In genomic region chr16:23836078-23836403, GRCh38 we compare ENCODE assay signal across 8 cellular contexts. TPM values are rescaled to one million over a fixed set of nuclear protein-coding genes. Genes with fewer than 3 reads are reported as not detected.
A peak's percentile ranks its signal among the peaks of the same experiment; 100 is the strongest.
DNase-seq lines count a peak whose midpoint lies in the region; ATAC-seq, FAIRE-seq and TF ChIP-seq lines count a peak whose summit lies in the region.

No MANE protein-coding gene starts in this region.

- H3K9me3 Mint-ChIP-seq in activated naive CD8-positive, alpha-beta T cell treated with anti-CD3 and anti-CD28 coated beads for 36 hours = peaks cover 1% of the 10 kb centered on the region

- H3K4me3 Mint-ChIP-seq in activated naive CD8-positive, alpha-beta T cell treated with anti-CD3 and anti-CD28 coated beads for 36 hours = peak overlapping the region; percentile 94

- no peak for TF ChIP-seq CTCF in neutrophil (IDR thresholded peaks at IDR 0.05)
- no peak for TF ChIP-seq CTCF in D721Med (IDR thresholded peaks at IDR 0.05; ENCODE audit: insufficient read depth, missing control alignments)

- peak overlapping the region; percentile 88 to 97 for H3K4me3 ChIP-seq in neutrophil (ENCODE audit: low read depth in 1 of 2, low read length in 1 of 2)

- H3K36me3 ChIP-seq in neutrophil = peaks cover 12% of the 10 kb centered on the region

- peak overlapping the region; percentile 96 for H3K27ac ChIP-seq in neutrophil

- peaks cover 55% of the 10 kb centered on the region for H3K4me1 Mint-ChIP-seq in activated naive CD8-positive, alpha-beta T cell treated with anti-CD3 and anti-CD28 coated beads for 36 hours

- ATAC-seq in GM18519 (IDR thresholded peaks at IDR 0.05; ENCODE audit: low FRiP score, unreplicated experiment) (peak; percentile 15), HG02885 (IDR thresholded peaks at IDR 0.05; ENCODE audit: poor library complexity, unreplicated experiment) (peak; percentile 30), GM21737 (IDR thresholded peaks at IDR 0.05; ENCODE audit: unreplicated experiment) (no peak), HG02642 (IDR thresholded peaks at IDR 0.05; ENCODE audit: poor library complexity, unreplicated experiment) (no peak)

- no peak for DNase-seq in activated naive CD8-positive, alpha-beta T cell treated with anti-CD3 and anti-CD28 coated beads for 36 hours
- no peak for DNase-seq in D721Med (ENCODE audit: insufficient read length, low spot score)
- no peak for DNase-seq in stimulated activated CD4-positive, alpha-beta T cell treated with anti-CD3 and anti-CD28 coated beads, Interleukin-4, amount 100 ng/mL, for 24 hours

- H3K27me3 Mint-ChIP-seq in activated naive CD8-positive, alpha-beta T cell treated with anti-CD3 and anti-CD28 coated beads for 36 hours = no peaks in the 10 kb centered on the region

- peaks cover 35% of the 10 kb centered on the region for H3K36me3 Mint-ChIP-seq in activated naive CD8-positive, alpha-beta T cell treated with anti-CD3 and anti-CD28 coated beads for 36 hours

- FAIRE-seq in D721Med (lab: Jason Lieb, UNC) = no peak

- H3K27me3 ChIP-seq in neutrophil = no peaks in the 10 kb centered on the region

- no peaks in the 10 kb centered on the region for H3K9me3 ChIP-seq in neutrophil

- peaks cover 44 to 51% of the 10 kb centered on the region in 2 experiments for H3K4me1 ChIP-seq in neutrophil (ENCODE audit: control insufficient read depth in 1 of 2, insufficient read depth in 1 of 2, low read depth in 1 of 2, low read length in 1 of 2)

- H3K27ac Mint-ChIP-seq in activated naive CD8-positive, alpha-beta T cell treated with anti-CD3 and anti-CD28 coated beads for 36 hours = no peak overlapping the region

RNA-seq across cellular contexts. Expression of gene PRKCB, which starts 0.3 kb away (rescaled TPM):
- 10 to 100 TPM; 75.8 to 82.6 TPM for total RNA-seq in activated naive CD8-positive, alpha-beta T cell treated with anti-CD3 and anti-CD28 coated beads for 36 hours

Comparison
In these comparisons a context has a peak if more than half of its experiments do, and no peak if none do; other contexts are left out.
1. ATAC-seq: peak in GM18519 (single experiment) and HG02885 (single experiment); none in GM21737 (single experiment) and HG02642 (single experiment).